8 cellular contexts compared by ENCODE assay signal in genomic region chr17:66301864-66302741, GRCh38. TPM values are rescaled to one million over a fixed set of nuclear protein-coding genes. Genes with fewer than 3 reads are reported as not detected.
DNase-seq lines count a peak whose midpoint lies in the region; ATAC-seq and TF ChIP-seq lines count a peak whose summit lies in the region.

TSS of gene PRKCA (plus strand) at chr17:66302613.

- TF ChIP-seq CTCF in adrenal gland (IDR thresholded peaks at IDR 0.05) (no peak), heart right ventricle (IDR thresholded peaks at IDR 0.05) (no peak)

- ATAC-seq in GM21515 (IDR thresholded peaks at IDR 0.05; ENCODE audit: unreplicated experiment) (peak; percentile 73), T-cell (replicated peaks in 1 of 4) (peak; percentile 80 to 82 (median 80)), heart right ventricle (peak; percentile 67 to 93 (median 88))

- H3K4me3 ChIP-seq in adrenal gland (peak within 1 kb of the TSS; percentile 47 to 94 (median 68)), heart right ventricle (peak within 1 kb of the TSS; percentile 72 to 97 (median 81))

- peak within 1 kb of the TSS; percentile 88 to 99 (median 98) for H3K4me3 Mint-ChIP-seq in T-cell

- no peaks in the 10 kb centered on the region for H3K36me3 ChIP-seq in adrenal gland (replicated peaks in 1 of 2)
- no peaks in the 10 kb centered on the region for H3K36me3 ChIP-seq in heart right ventricle

- CTCF ChIA-PET in T-cell (lab: Charles Lee): no interaction called here

- peaks cover 6 to 31% of the 10 kb centered on the region in 2 donors for H3K4me1 ChIP-seq in adrenal gland (replicated peaks in 1 of 2)
- peaks cover 0 to 40% (median 17%) of the 10 kb centered on the region in 9 donors for H3K4me1 ChIP-seq in heart right ventricle

- peak within 1 kb of the TSS; percentile 96 to 97 for H3K27ac Mint-ChIP-seq in T-cell

- WGBS in adrenal gland, 4 donors: 0 to 1% (median 1%) methylated on average over 27 to 105 of the region's 117 CpGs
- whole genome bisulfite sequencing in heart right ventricle, 2 donors: 1% methylated on average over 53 to 101 of the region's 117 CpGs

- TF ChIP-seq POLR2A in adrenal gland (IDR thresholded peaks at IDR 0.05): peak; percentile 83 to 90

- no peaks in the 10 kb centered on the region for H3K27me3 Mint-ChIP-seq in T-cell

- H3K9me3 Mint-ChIP-seq in T-cell: no peaks in the 10 kb centered on the region

- H3K27ac ChIP-seq in adrenal gland (peak within 1 kb of the TSS; percentile 21 to 92 (median 77)), heart right ventricle (peak within 1 kb of the TSS; percentile 51 to 87 (median 75))

- H3K4me1 Mint-ChIP-seq in T-cell: peaks cover 54 to 63% (median 63%) of the 10 kb centered on the region in 3 donors

- H3K9me3 ChIP-seq in adrenal gland (replicated peaks in 1 of 3): no peaks in the 10 kb centered on the region
- no peaks in the 10 kb centered on the region for H3K9me3 ChIP-seq in heart right ventricle

- intact Hi-C loops in adrenal gland (cut with DNase I) (no loop called here), heart right ventricle (cut with DNase I) (loop anchor here in 2 of 10 donors (5.0 to 10.0 kb wide), 2 partner anchors 240 to 263 kb away; no protein-coding TSS in a partner anchor), posterior cingulate gyrus (cut with DNase I) (loop anchor here (2.0 to 10.0 kb wide), 3 partner anchors 123 to 263 kb away; no protein-coding TSS in a partner anchor)

- DNase-seq in Caki2 (ENCODE audit: low read depth): peak; percentile 45
- peak; percentile 52 for DNase-seq in KBM-7
- peak; percentile 22 to 74 (median 59) for DNase-seq in T-cell
- peak; percentile 67 to 82 (median 74) for DNase-seq in adrenal gland
- DNase-seq in heart right ventricle: peak; percentile 59 to 81
- peak; percentile 51 to 96 (median 70) for DNase-seq in posterior cingulate gyrus
- DNase-seq in ureter (ENCODE audit: low spot score): peak; percentile 67

- in situ Hi-C loops in Caki2 (cut with HindIII; ENCODE audit: low pct_unique_long_range_greater_than_20kb, low sequenced_read_pairs) (no loop called here), KBM-7 (cut with MboI; ENCODE audit: low pct_unique_long_range_greater_than_20kb, low sequenced_read_pairs) (no loop called here)

- H3K36me3 Mint-ChIP-seq in T-cell: peaks cover 7% of the 10 kb centered on the region

- H3K27me3 ChIP-seq in adrenal gland (no peaks in the 10 kb centered on the region), heart right ventricle (peaks cover 0 to 22% (median 0%) of the 10 kb centered on the region in 7 donors)

- POLR2A ChIA-PET in T-cell (lab: Charles Lee): no interaction called here

RNA-seq across cellular contexts. Expression of gene PRKCA, which starts in this region (rescaled TPM):
- 26.8 and 28.6 TPM in 2 replicates for total RNA-seq in Caki2 (2014; rRNA removed; shearing (Covaris generic); ENCODE audit: low replicate concordance)
- total RNA-seq in T-cell: 100 to 1,000 TPM in 2 of 5 donors, 10 to 100 TPM in 3; 75.9 to 128 (median 82.0) TPM
- 100 to 1,000 TPM in 3 of 8 donors, 10 to 100 TPM in 5; 80.2 to 202 (median 88.6) TPM for total RNA-seq in adrenal gland
- polyA plus RNA-seq in adrenal gland: 10 to 100 TPM; 15.1 to 46.4 (median 19.6) TPM
- 10 to 100 TPM in 7 of 10 donors, 1 to 10 TPM in 3; 4.5 to 27.6 (median 13.7) TPM for total RNA-seq in heart right ventricle
- polyA plus RNA-seq in heart right ventricle: 1 to 10 TPM; 1.6 to 2.5 TPM
- 58.1 TPM for total RNA-seq in ureter

Comparison
In these comparisons a context has a peak if more than half of its experiments do, and no peak if none do; other contexts are left out.
1. Peak in every context shown above with its lines: DNase-seq, ATAC-seq, H3K4me3 ChIP-seq and H3K27ac ChIP-seq.
2. RNA of gene PRKCA (polyA plus RNA-seq): 15.1 to 46.4 TPM in adrenal gland; 1.6 to 2.5 TPM in heart right ventricle; every median in the first group is over 4 times any median in the second.